8 cellular contexts compared by ENCODE assay signal in genomic region chr14:66508846-66509621, GRCh38. TPM values are rescaled to one million over a fixed set of nuclear protein-coding genes. Genes with fewer than 3 reads are reported as not detected.
DNase-seq lines count a peak whose midpoint lies in the region; ATAC-seq, FAIRE-seq and TF ChIP-seq lines count a peak whose summit lies in the region.

No MANE protein-coding gene starts in this region.

- peak overlapping the region; percentile 34 for H3K27ac Mint-ChIP-seq in activated naive CD8-positive, alpha-beta T cell treated with anti-CD3 and anti-CD28 coated beads for 36 hours
- peak overlapping the region; percentile 72 for H3K27ac Mint-ChIP-seq in osteocyte (ENCODE audit: unreplicated experiment)

- no peak for TF ChIP-seq CTCF in osteocyte (IDR thresholded peaks at IDR 0.05)

- no peaks in the 10 kb centered on the region for H3K36me3 Mint-ChIP-seq in activated naive CD8-positive, alpha-beta T cell treated with anti-CD3 and anti-CD28 coated beads for 36 hours
- H3K36me3 Mint-ChIP-seq in osteocyte (ENCODE audit: unreplicated experiment): no peaks in the 10 kb centered on the region

- H3K27me3 ChIP-seq in SJCRH30: no peaks in the 10 kb centered on the region

- peak; percentile 32 for ATAC-seq in HG03045 (IDR thresholded peaks at IDR 0.05; ENCODE audit: unreplicated experiment)
- peak; percentile 28 for ATAC-seq in Right ventricle myocardium superior (ENCODE audit: poor library complexity)

- H3K4me3 ChIP-seq in SJCRH30: peak overlapping the region; percentile 80

- FAIRE-seq in urothelium cell line (lab: Jason Lieb, UNC): peak; percentile 90

- H3K4me1 ChIP-seq in SJCRH30: peaks cover 3% of the 10 kb centered on the region; the same call in 1 of the 2 replicates

- no peaks in the 10 kb centered on the region for H3K9me3 ChIP-seq in SJCRH30 (replicated peaks)

- peaks cover 15% of the 10 kb centered on the region for H3K27me3 Mint-ChIP-seq in activated naive CD8-positive, alpha-beta T cell treated with anti-CD3 and anti-CD28 coated beads for 36 hours
- H3K27me3 Mint-ChIP-seq in osteocyte (ENCODE audit: unreplicated experiment): peaks cover 7% of the 10 kb centered on the region

- peaks cover 35% of the 10 kb centered on the region for H3K4me1 Mint-ChIP-seq in activated naive CD8-positive, alpha-beta T cell treated with anti-CD3 and anti-CD28 coated beads for 36 hours
- H3K4me1 Mint-ChIP-seq in osteocyte (ENCODE audit: unreplicated experiment): peaks cover 16% of the 10 kb centered on the region

- peak; percentile 21 for DNase-seq in NCI-H1436 (lab: John Stamatoyannopoulos, UW)
- DNase-seq in NCI-H1436 treated with DMSO at 0.1 percent for 48 hours (lab: John Stamatoyannopoulos, UW): no peak
- peak; percentile 50 to 64 for DNase-seq in SJCRH30
- DNase-seq in activated naive CD8-positive, alpha-beta T cell treated with anti-CD3 and anti-CD28 coated beads for 36 hours: peak; percentile 57
- DNase-seq in Right ventricle myocardium superior: peak; percentile 60
- peak; percentile 85 for DNase-seq in osteocyte (ENCODE audit: extremely low spot score, unreplicated experiment)
- DNase-seq in urothelium cell line (ENCODE audit: low spot score): peak; percentile 46

- H3K27ac ChIP-seq in SJCRH30: peak overlapping the region; percentile 73

- H3K4me3 Mint-ChIP-seq in activated naive CD8-positive, alpha-beta T cell treated with anti-CD3 and anti-CD28 coated beads for 36 hours: peak overlapping the region; percentile 91
- peak overlapping the region; percentile 92 for H3K4me3 Mint-ChIP-seq in osteocyte (ENCODE audit: unreplicated experiment)

- H3K36me3 ChIP-seq in SJCRH30: no peaks in the 10 kb centered on the region

- intact Hi-C loops in Right ventricle myocardium superior (cut with DNase I): no loop called here

- no peaks in the 10 kb centered on the region for H3K9me3 Mint-ChIP-seq in activated naive CD8-positive, alpha-beta T cell treated with anti-CD3 and anti-CD28 coated beads for 36 hours
- H3K9me3 Mint-ChIP-seq in osteocyte (ENCODE audit: unreplicated experiment): no peaks in the 10 kb centered on the region

RNA-seq across cellular contexts. Expression of gene GPHN, which starts 1.1 kb away (rescaled TPM):
- 29.6 and 35.6 TPM in 2 replicates for total RNA-seq in SJCRH30 (2014; rRNA removed; shearing (Covaris generic))
- total RNA-seq in activated naive CD8-positive, alpha-beta T cell treated with anti-CD3 and anti-CD28 coated beads for 36 hours: 10 to 100 TPM; 30.7 to 35.8 TPM
- total RNA-seq in Right ventricle myocardium superior (25.1 TPM), osteocyte (17.7 and 18.6 TPM in 2 replicates)

RNA-seq across cellular contexts. Expression of gene CCDC196, which starts 22.9 kb away (rescaled TPM):
- not detected in 2 replicates for total RNA-seq in SJCRH30 (2014; rRNA removed; shearing (Covaris generic))
- not detected for total RNA-seq in activated naive CD8-positive, alpha-beta T cell treated with anti-CD3 and anti-CD28 coated beads for 36 hours
- total RNA-seq in Right ventricle myocardium superior (not detected), osteocyte (not detected in 2 replicates)
